ENCODE assay signal across 8 cellular contexts in genomic region chr6:16761469-16762264, GRCh38. TPM values are rescaled to one million over a fixed set of nuclear protein-coding genes. Genes with fewer than 3 reads are reported as not detected.
DNase-seq lines count a peak whose midpoint lies in the region; ATAC-seq, FAIRE-seq and TF ChIP-seq lines count a peak whose summit lies in the region.

No MANE protein-coding gene starts in this region.

- H3K4me3 ChIP-seq in RWPE2 (ENCODE audit: severe bottlenecking), result peak overlapping the region; percentile 69

- DNase-seq in Caki2 (ENCODE audit: low read depth) (peak; percentile 91), HT-29 (ENCODE audit: low spot score) (peak; percentile 84), RWPE2 (ENCODE audit: low spot score) (peak; percentile 91), frontal cortex (ENCODE audit: low spot score in 2 of 2) (peak; percentile 69 to 85), nucleus accumbens (lab: John Stamatoyannopoulos, UW) (peak in 55 of 56 donors; percentile 38 to 92 (median 82)), superior temporal gyrus (ENCODE audit: extremely low spot score) (peak; percentile 73)
- peak; percentile 62 to 77 (median 73) for DNase-seq in activated naive CD4-positive, alpha-beta T cell (lab: John Stamatoyannopoulos, UW)

- H3K36me3 ChIP-seq in RWPE2 (ENCODE audit: low read depth), result no peaks in the 10 kb centered on the region

- no peak for FAIRE-seq in frontal cortex (lab: Jason Lieb, UNC)

- no peaks in the 10 kb centered on the region for H3K9me3 ChIP-seq in RWPE2 (ENCODE audit: severe bottlenecking)

- H3K27me3 ChIP-seq in RWPE2 (ENCODE audit: insufficient read depth, poor library complexity, severe bottlenecking), result no peaks in the 10 kb centered on the region

- peak; percentile 47 for TF ChIP-seq CTCF in RWPE2 (IDR thresholded peaks at IDR 0.05; ENCODE audit: poor library complexity, severe bottlenecking)

- H3K27ac ChIP-seq in RWPE2 (ENCODE audit: poor library complexity, severe bottlenecking), result peak overlapping the region; percentile 87

- in situ Hi-C loops in Caki2 (cut with HindIII; ENCODE audit: low pct_unique_long_range_greater_than_20kb, low sequenced_read_pairs), result no loop called here

- ATAC-seq in GM19463 (IDR thresholded peaks at IDR 0.05; ENCODE audit: unreplicated experiment), result peak; percentile 38
- peak; percentile 50 for ATAC-seq in RWPE2 (ENCODE audit: low read depth)

- peaks cover 50% of the 10 kb centered on the region for H3K4me1 ChIP-seq in RWPE2 (ENCODE audit: insufficient read depth, poor library complexity, severe bottlenecking)

RNA-seq across cellular contexts. Expression of gene ATXN1, which starts 0.4 kb away (rescaled TPM):
- 18.7 and 23.8 TPM in 2 replicates for total RNA-seq in Caki2 (2014; rRNA removed; shearing (Covaris generic); ENCODE audit: low replicate concordance)
- 33.2 and 39.1 TPM in 2 replicates for total RNA-seq in HT-29 (2014; rRNA removed; shearing (Covaris generic))
- total RNA-seq in frontal cortex, result 52.2 TPM

Comparison
In these comparisons a context has a peak if more than half of its experiments do, and no peak if none do; other contexts are left out.
1. Peak in every context shown above with its lines: DNase-seq, ATAC-seq, H3K4me3 ChIP-seq and H3K27ac ChIP-seq.